14 cellular contexts compared by ENCODE assay signal in genomic region chr18:27861539-27861938, GRCh38.
DNase-seq lines count a peak whose midpoint lies in the region; ATAC-seq and TF ChIP-seq lines count a peak whose summit lies in the region.
"Had no signal": no experiment of that assay in that cellular context is flagged by ENCODE, and none has a peak within 500 bp of the region (broad histone marks: within the 10 kb centered on the region; RNA-seq: fewer than 3 reads in every experiment).

No MANE protein-coding gene starts in this region.

- H3K36me3 ChIP-seq in parathyroid adenoma (ENCODE audit: control insufficient read depth, insufficient read depth, low read length) = no peaks in the 10 kb centered on the region
- H3K36me3 ChIP-seq: ovary, thoracic aorta had no signal

- DNase-seq in NCI-H82 (lab: John Stamatoyannopoulos, UW) (peak; percentile 60), NCI-H82 treated with DMSO at 0.1 percent for 48 hours (lab: John Stamatoyannopoulos, UW; ENCODE audit: unreplicated experiment) (no peak), NCI-H2107 treated with DMSO at 0.1 percent for 48 hours (lab: John Stamatoyannopoulos, UW; ENCODE audit: unreplicated experiment) (peak; percentile 78), SHP77 (lab: John Stamatoyannopoulos, UW) (peak; percentile 71 to 86), AG20443 (ENCODE audit: low spot score) (no peak)
- DNase-seq in stimulated activated naive CD4-positive, alpha-beta T cell treated with Interleukin-2 at 50 U/mL for 16 hours (lab: John Stamatoyannopoulos, UW) = no peak
- DNase-seq: 8988T, cortex of kidney, ovary, PC-3 had no signal

- peak overlapping the region; percentile 48 for H3K4me2 ChIP-seq in parathyroid adenoma (ENCODE audit: low read length)

- peak overlapping the region; percentile 76 for H2AFZ ChIP-seq in parathyroid adenoma

- H3K4me3 ChIP-seq in parathyroid adenoma (ENCODE audit: low read depth, low read length) = no peak overlapping the region
- H3K4me3 ChIP-seq: ovary, thoracic aorta had no signal

- no peaks in the 10 kb centered on the region for H3K79me2 ChIP-seq in parathyroid adenoma

- H3K4me1 ChIP-seq in parathyroid adenoma = peaks cover 19% of the 10 kb centered on the region

- H3K9ac ChIP-seq in parathyroid adenoma = no peak overlapping the region

- no peak for TF ChIP-seq CTCF in parathyroid adenoma (IDR thresholded peaks at IDR 0.05)

- no peaks in the 10 kb centered on the region for H3K27me3 ChIP-seq in parathyroid adenoma (ENCODE audit: control insufficient read depth, insufficient read depth, low read length)
- H3K27me3 ChIP-seq: ovary had no signal

- ATAC-seq in HG03378 (IDR thresholded peaks at IDR 0.05; ENCODE audit: unreplicated experiment) = no peak
- ATAC-seq: HCT116, PC-3 had no signal

- H3K9me3 ChIP-seq in parathyroid adenoma (ENCODE audit: control insufficient read depth, low read length) = no peaks in the 10 kb centered on the region
- H3K9me3 ChIP-seq: ovary, thoracic aorta had no signal

- H3K27ac ChIP-seq in parathyroid adenoma = peak overlapping the region; percentile 90
- H3K27ac ChIP-seq: ovary, thoracic aorta had no signal

Comparison
In these comparisons a context has a peak if more than half of its experiments do, and no peak if none do; other contexts are left out.
1. DNase-seq: peak in NCI-H82 (single experiment), NCI-H2107 treated with DMSO at 0.1 percent for 48 hours (single experiment) and SHP77 (2 of 2); none in NCI-H82 treated with DMSO at 0.1 percent for 48 hours (single experiment), AG20443 (single experiment) and stimulated activated naive CD4-positive, alpha-beta T cell treated with Interleukin-2 at 50 U/mL for 16 hours (single experiment).